8 cellular contexts compared by ENCODE assay signal in the genomic region with DNA sequence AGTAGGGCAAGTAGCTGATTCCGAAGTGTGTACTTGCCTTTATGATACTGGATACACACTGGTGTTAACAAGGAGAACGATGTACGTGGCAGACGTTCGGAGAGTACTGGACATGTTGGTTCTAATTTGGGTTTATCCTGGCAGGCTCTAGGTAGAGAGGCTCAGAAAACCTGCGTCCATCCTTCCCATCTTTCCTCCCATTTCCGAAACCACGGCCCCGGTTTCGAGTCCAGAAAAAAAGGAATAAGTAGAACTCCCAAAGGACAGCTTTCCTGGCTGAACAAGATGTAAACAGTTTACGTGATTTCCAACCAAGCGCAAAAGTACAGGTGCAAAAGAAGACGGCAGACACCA. TPM values are rescaled to one million over a fixed set of nuclear protein-coding genes. Genes with fewer than 3 reads are reported as not detected.
A peak's percentile ranks its signal among the peaks of the same experiment; 100 is the strongest.
DNase-seq lines count a peak whose midpoint lies in the region; ATAC-seq and TF ChIP-seq lines count a peak whose summit lies in the region.

No MANE protein-coding gene starts in this region.

- H3K36me3 ChIP-seq in ascending aorta (no peaks in the 10 kb centered on the region), tibial artery (no peaks in the 10 kb centered on the region)

- no peak for DNase-seq in stimulated activated naive CD8-positive, alpha-beta T cell treated with anti-CD3 and anti-CD28 coated beads, Interleukin-15, Interleukin-2, amounts not matched to agents 100 U/mL and 50 U/mL, for 24 hours
- DNase-seq in ascending aorta (ENCODE audit: low spot score in 2 of 2) (no peak), tibial artery (no peak), DMS53 (lab: John Stamatoyannopoulos, UW) (no peak)

- H3K4me3 ChIP-seq in ascending aorta = peak overlapping the region; percentile 78 to 99
- peak overlapping the region; percentile 87 to 95 for H3K4me3 ChIP-seq in tibial artery

- H3K4me1 ChIP-seq in ascending aorta (peaks cover 7 to 17% of the 10 kb centered on the region in 2 donors), tibial artery (peaks cover 3 to 45% (median 18%) of the 10 kb centered on the region in 4 donors)

- peaks cover 8% of the 10 kb centered on the region for H3K36me3 Mint-ChIP-seq in stimulated activated naive CD8-positive, alpha-beta T cell treated with anti-CD3 and anti-CD28 coated beads, Interleukin-15, Interleukin-2, amounts not matched to agents 100 ng/mL and 50 ng/mL, for 24 hours (ENCODE audit: low read depth)

- H3K27me3 ChIP-seq in ascending aorta = no peaks in the 10 kb centered on the region
- H3K27me3 ChIP-seq in layer of hippocampus (ENCODE audit: control insufficient read depth, insufficient read depth, low read length) = no peaks in the 10 kb centered on the region
- no peaks in the 10 kb centered on the region for H3K27me3 ChIP-seq in tibial artery

- H3K27me3 Mint-ChIP-seq in stimulated activated naive CD8-positive, alpha-beta T cell treated with anti-CD3 and anti-CD28 coated beads, Interleukin-15, Interleukin-2, amounts not matched to agents 100 ng/mL and 50 ng/mL, for 24 hours = no peaks in the 10 kb centered on the region

- ATAC-seq in stimulated activated naive CD8-positive, alpha-beta T cell treated with anti-CD3 and anti-CD28 coated beads, Interleukin-15, Interleukin-2, amounts not matched to agents 100 U/mL and 50 U/mL, for 24 hours = no peak
- ATAC-seq in HG03342 (IDR thresholded peaks at IDR 0.05; ENCODE audit: unreplicated experiment) (peak; percentile 22), GM18861 (IDR thresholded peaks at IDR 0.05; ENCODE audit: unreplicated experiment) (no peak)

- H3K4me3 Mint-ChIP-seq in stimulated activated naive CD8-positive, alpha-beta T cell treated with anti-CD3 and anti-CD28 coated beads, Interleukin-15, Interleukin-2, amounts not matched to agents 100 ng/mL and 50 ng/mL, for 24 hours = peak overlapping the region; percentile 99

- H3K9me3 ChIP-seq in ascending aorta = no peaks in the 10 kb centered on the region
- H3K9me3 ChIP-seq in tibial artery = no peaks in the 10 kb centered on the region

- H3K9me3 Mint-ChIP-seq in stimulated activated naive CD8-positive, alpha-beta T cell treated with anti-CD3 and anti-CD28 coated beads, Interleukin-15, Interleukin-2, amounts not matched to agents 100 ng/mL and 50 ng/mL, for 24 hours = no peaks in the 10 kb centered on the region

- TF ChIP-seq CTCF in ascending aorta (IDR thresholded peaks at IDR 0.05) (no peak), tibial artery (IDR thresholded peaks at IDR 0.05) (no peak)

- H3K27ac ChIP-seq in ascending aorta (peak overlapping the region; percentile 81 to 93), layer of hippocampus (ENCODE audit: low read depth, low read length) (peak overlapping the region; percentile 74), tibial artery (peak overlapping the region; percentile 82 to 84)

- H3K27ac Mint-ChIP-seq in stimulated activated naive CD8-positive, alpha-beta T cell treated with anti-CD3 and anti-CD28 coated beads, Interleukin-15, Interleukin-2, amounts not matched to agents 100 ng/mL and 50 ng/mL, for 24 hours = peak overlapping the region; percentile 96

- H3K4me1 Mint-ChIP-seq in stimulated activated naive CD8-positive, alpha-beta T cell treated with anti-CD3 and anti-CD28 coated beads, Interleukin-15, Interleukin-2, amounts not matched to agents 100 ng/mL and 50 ng/mL, for 24 hours (ENCODE audit: low read depth) = peaks cover 36% of the 10 kb centered on the region

- intact Hi-C loops in ascending aorta (cut with DNase I) (loop anchor here (1.0 kb wide), 1 partner anchor 55 kb away; a partner anchor contains a TSS), tibial artery (cut with DNase I; ENCODE audit: low total_unique reads) (loop anchor here (5.0 kb wide), 1 partner anchor 53 kb away; a partner anchor contains a TSS)

RNA-seq across cellular contexts. Expression of a gene that starts 0.3 kb away (rescaled TPM):
- 41.0 TPM for total RNA-seq in ascending aorta

RNA-seq across cellular contexts. Expression of a gene that starts 8.4 kb away (rescaled TPM):
- 0.11 TPM for total RNA-seq in ascending aorta

RNA-seq across cellular contexts. Expression of a gene that starts 54.8 kb away (rescaled TPM):
- total RNA-seq in ascending aorta = 65.1 TPM
